1 cellular context compared by ENCODE assay signal in the genomic region with DNA sequence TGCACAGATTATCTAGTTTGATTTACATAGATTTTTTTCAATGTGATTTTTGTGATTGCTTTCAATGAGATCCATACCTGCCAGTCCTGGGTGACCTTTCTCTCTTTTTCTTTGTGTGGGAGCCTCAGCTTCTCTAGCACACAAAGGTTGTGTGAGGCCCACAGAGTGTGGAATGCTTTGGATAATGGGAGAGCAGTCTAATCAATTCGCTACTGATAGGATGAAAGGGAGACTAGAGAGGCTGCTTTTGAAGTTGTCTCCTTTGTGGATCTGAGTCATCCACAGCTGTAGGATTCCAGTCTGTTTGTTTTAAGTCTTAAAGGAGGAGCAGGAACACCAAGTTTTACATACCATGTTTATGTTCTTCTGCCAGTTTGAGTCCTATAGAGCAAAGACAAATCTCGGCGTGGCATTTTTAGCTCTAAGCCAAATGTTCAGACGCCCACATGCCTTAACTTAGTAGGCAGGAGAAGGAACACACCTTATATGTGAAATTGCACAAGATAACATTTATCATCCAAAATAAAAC.
TF ChIP-seq lines count a peak whose summit lies in the region.

No MANE protein-coding gene starts in this region.

TF ChIP-seq in A549, 52 proteins besides CTCF, POLR2A, EP300 and RAD21 (continued from another document):
- TF ChIP-seq MAX (IDR thresholded peaks at IDR 0.05) (no peak), JUN (IDR thresholded peaks at IDR 0.05) (peak; percentile 54 to 76; a peak in 3 of 5 replicates), ZC3H11A (IDR thresholded peaks at IDR 0.05) (no peak), PBX3 (IDR thresholded peaks at IDR 0.05) (0 out of 2 replicates have a peak, but pooled peaks have one; percentile 42), GATA3 (IDR thresholded peaks at IDR 0.05; ENCODE audit: borderline replicate concordance) (peak; percentile 79), RNF2 (IDR thresholded peaks at IDR 0.05; ENCODE audit: borderline replicate concordance, low read depth) (no peak), SMC3 (IDR thresholded peaks at IDR 0.05) (no peak), TFCP2L1 (CRISPR knock-in tag; IDR thresholded peaks at IDR 0.05) (no peak), CHD4 (IDR thresholded peaks at IDR 0.05; ENCODE audit: borderline replicate concordance) (no peak), NR3C1 (IDR thresholded peaks at IDR 0.05) (no peak), CHD2 (IDR thresholded peaks at IDR 0.05; ENCODE audit: low read length, partially characterized antibody) (no peak), FOSB (CRISPR knock-in tag; IDR thresholded peaks at IDR 0.05) (no peak), JUNB (IDR thresholded peaks at IDR 0.05) (peak; percentile 73), CEBPB (IDR thresholded peaks at IDR 0.05) (no peak), HDAC2 (IDR thresholded peaks at IDR 0.05) (no peak), FOSL2 (IDR thresholded peaks at IDR 0.05) (peak; percentile 83), FOSL2 (CRISPR knock-in tag; IDR thresholded peaks at IDR 0.05) (peak; percentile 83), CBX8 (IDR thresholded peaks at IDR 0.05) (no peak), TP53 (CRISPR knock-in tag; IDR thresholded peaks at IDR 0.05) (no peak), HOXB5 (CRISPR knock-in tag; IDR thresholded peaks at IDR 0.05) (no peak; the same call in 1 of the 2 replicates), MYC (IDR thresholded peaks at IDR 0.05; ENCODE audit: borderline replicate concordance, low read length) (no peak)
- TF ChIP-seq, protein P1, sequence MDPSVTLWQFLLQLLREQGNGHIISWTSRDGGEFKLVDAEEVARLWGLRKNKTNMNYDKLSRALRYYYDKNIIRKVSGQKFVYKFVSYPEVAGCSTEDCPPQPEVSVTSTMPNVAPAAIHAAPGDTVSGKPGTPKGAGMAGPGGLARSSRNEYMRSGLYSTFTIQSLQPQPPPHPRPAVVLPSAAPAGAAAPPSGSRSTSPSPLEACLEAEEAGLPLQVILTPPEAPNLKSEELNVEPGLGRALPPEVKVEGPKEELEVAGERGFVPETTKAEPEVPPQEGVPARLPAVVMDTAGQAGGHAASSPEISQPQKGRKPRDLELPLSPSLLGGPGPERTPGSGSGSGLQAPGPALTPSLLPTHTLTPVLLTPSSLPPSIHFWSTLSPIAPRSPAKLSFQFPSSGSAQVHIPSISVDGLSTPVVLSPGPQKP (IDR thresholded peaks at IDR 0.05; ENCODE audit: low read depth, low read length): no peak
- TF ChIP-seq, protein P2, sequence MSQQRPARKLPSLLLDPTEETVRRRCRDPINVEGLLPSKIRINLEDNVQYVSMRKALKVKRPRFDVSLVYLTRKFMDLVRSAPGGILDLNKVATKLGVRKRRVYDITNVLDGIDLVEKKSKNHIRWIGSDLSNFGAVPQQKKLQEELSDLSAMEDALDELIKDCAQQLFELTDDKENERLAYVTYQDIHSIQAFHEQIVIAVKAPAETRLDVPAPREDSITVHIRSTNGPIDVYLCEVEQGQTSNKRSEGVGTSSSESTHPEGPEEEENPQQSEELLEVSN (IDR thresholded peaks at IDR 0.05; ENCODE audit: borderline replicate concordance, low read depth): no peak
TF ChIP-seq in A549: peak in this region for 5.
